ENCODE assay signal across 17 cellular contexts in the genomic region with DNA sequence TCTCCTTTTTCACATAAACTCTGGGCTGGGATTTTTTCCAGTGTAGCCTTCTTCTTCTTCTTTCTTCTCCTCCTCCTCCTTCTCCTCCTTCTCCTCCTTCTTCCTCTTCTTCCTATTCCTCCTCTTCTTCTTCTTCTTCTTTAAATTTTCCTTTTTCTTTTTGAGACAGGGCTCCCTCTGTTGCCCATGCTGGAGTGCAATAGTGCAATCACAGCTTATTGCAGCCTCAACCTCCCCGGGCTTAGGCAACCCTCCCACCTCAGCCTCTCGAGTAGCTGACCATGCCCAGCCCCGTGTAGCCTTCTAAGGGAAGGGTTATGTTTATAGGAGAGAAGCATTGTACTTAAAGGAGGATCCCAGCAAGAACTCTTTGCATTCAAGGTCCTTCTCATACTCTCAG. TPM values are rescaled to one million over a fixed set of nuclear protein-coding genes. Genes with fewer than 3 reads are reported as not detected.
DNase-seq lines count a peak whose midpoint lies in the region; TF ChIP-seq lines count a peak whose summit lies in the region.
"Had no signal": no experiment of that assay in that cellular context is flagged by ENCODE, and none has a peak within 500 bp of the region (broad histone marks: within the 10 kb centered on the region; RNA-seq: fewer than 3 reads in every experiment).

No MANE protein-coding gene starts in this region.

- H3K27ac Mint-ChIP-seq in type B pancreatic cell: no peak overlapping the region
- H3K27ac Mint-ChIP-seq: H9 had no signal

- H3K36me3 ChIP-seq in DOHH2 (ENCODE audit: control insufficient read depth, low read length) (no peaks in the 10 kb centered on the region), SU-DHL-6 (ENCODE audit: low read length) (0 out of 2 replicates have a peak, but pooled peaks cover 4% of the 10 kb centered on the region), spleen (no peaks in the 10 kb centered on the region), uterus (no peaks in the 10 kb centered on the region)

- no peak for TF ChIP-seq EP300 in Ishikawa (IDR thresholded peaks at IDR 0.05; ENCODE audit: borderline replicate concordance)

- TF ChIP-seq CTCF in DOHH2 (IDR thresholded peaks at IDR 0.05; ENCODE audit: low read depth, low read length, poor library complexity, severe bottlenecking): peak; percentile 45
- peak; percentile 33 for TF ChIP-seq CTCF in SU-DHL-6 (IDR thresholded peaks at IDR 0.05; ENCODE audit: insufficient read depth, low read length, poor library complexity, severe bottlenecking)
- no peak for TF ChIP-seq CTCF in spleen (IDR thresholded peaks at IDR 0.05 in 8 of 11, conservative IDR thresholded peaks at IDR 0.05 in 3 of 11)
- TF ChIP-seq CTCF in uterus (IDR thresholded peaks at IDR 0.05): no peak
- no peak for TF ChIP-seq CTCF in type B pancreatic cell (conservative IDR thresholded peaks at IDR 0.05)

- H3K27me3 Mint-ChIP-seq in type B pancreatic cell: peaks cover 18% of the 10 kb centered on the region

- intact Hi-C loops in spleen (cut with DNase I; ENCODE audit: low total_unique reads) (no loop called here), uterus (cut with DNase I; ENCODE audit: low total_unique reads) (no loop called here)

- WGBS in spleen, 5 donors: 56 to 64% (median 59%) methylated on average over 3 of the region's 3 CpGs

- H3K4me1 Mint-ChIP-seq in type B pancreatic cell (ENCODE audit: unreplicated experiment): peaks cover 1% of the 10 kb centered on the region

- H2AFZ ChIP-seq in SU-DHL-6 (ENCODE audit: low read depth, low read length, severe bottlenecking): no peak overlapping the region

- H3K9me3 ChIP-seq in DOHH2 (ENCODE audit: control insufficient read depth, insufficient read depth, low read length): no peaks in the 10 kb centered on the region
- H3K9me3 ChIP-seq in SU-DHL-6 (ENCODE audit: insufficient read depth, low read length): no peaks in the 10 kb centered on the region
- H3K9me3 ChIP-seq in spleen: no peaks in the 10 kb centered on the region
- no peaks in the 10 kb centered on the region for H3K9me3 ChIP-seq in uterus
- H3K9me3 ChIP-seq: SK-N-SH had no signal

- H3K79me2 ChIP-seq in DOHH2 (ENCODE audit: control insufficient read depth, low read length) (no peaks in the 10 kb centered on the region), SU-DHL-6 (ENCODE audit: insufficient read depth, low read length) (peaks cover 37% of the 10 kb centered on the region)

- H3K4me2 ChIP-seq in DOHH2 (ENCODE audit: low read length) (peak overlapping the region; percentile 77), SU-DHL-6 (ENCODE audit: low read depth, low read length, poor library complexity, severe bottlenecking) (peak overlapping the region; percentile 71)
- H3K4me2 ChIP-seq: SK-N-SH had no signal

- H3K9me2 ChIP-seq in DOHH2 (replicated peaks; ENCODE audit: control insufficient read depth, low read length): no peaks in the 10 kb centered on the region
- H3K9me2 ChIP-seq in SU-DHL-6 (replicated peaks; ENCODE audit: insufficient read depth, low read length): no peaks in the 10 kb centered on the region
- H3K9me2 ChIP-seq: SK-N-SH had no signal

- no peaks in the 10 kb centered on the region for H3K36me3 Mint-ChIP-seq in type B pancreatic cell

- DNase-seq in spleen (peak; percentile 25), uterus (no peak), putamen (ENCODE audit: low spot score) (no peak), type B pancreatic cell (ENCODE audit: extremely low spot score, unreplicated experiment) (no peak)
- DNase-seq in stimulated activated CD4-positive, alpha-beta T cell treated with anti-CD3 and anti-CD28 coated beads, Interleukin-4, amount 100 ng/mL, for 4 hours: no peak
- DNase-seq: C1 segment of cervical spinal cord, H9, NCI-H1417 treated with DMSO at 0.1 percent for 48 hours, NCI-H1930, NCI-H510A, NCI-H774, SHP77, SK-N-SH, T-helper 1 cell had no signal

- 0 out of 2 replicates have a peak, but pooled peaks have one; percentile 6 for TF ChIP-seq RAD21 in Ishikawa (IDR thresholded peaks at IDR 0.05; ENCODE audit: low read depth)

- no peak for TF ChIP-seq POLR2A in spleen (IDR thresholded peaks at IDR 0.05)
- TF ChIP-seq POLR2A in uterus (IDR thresholded peaks at IDR 0.05): no peak

- H3K27ac ChIP-seq in DOHH2 (ENCODE audit: low read depth, low read length) (peak overlapping the region; percentile 86), SU-DHL-6 (ENCODE audit: low read depth, low read length) (peak overlapping the region; percentile 100), spleen (no peak overlapping the region), uterus (no peak overlapping the region)

- H3F3A ChIP-seq in DOHH2 (ENCODE audit: control insufficient read depth, insufficient read depth) (peaks cover 34% of the 10 kb centered on the region), SU-DHL-6 (ENCODE audit: insufficient read depth) (peaks cover 74% of the 10 kb centered on the region)

- H3K4me3 Mint-ChIP-seq in type B pancreatic cell: no peak overlapping the region
- H3K4me3 Mint-ChIP-seq: H9 had no signal

- H3K27me3 ChIP-seq in DOHH2 (ENCODE audit: control insufficient read depth, low read length) (no peaks in the 10 kb centered on the region), SU-DHL-6 (ENCODE audit: low read length) (no peaks in the 10 kb centered on the region), spleen (replicated peaks in 1 of 7) (no peaks in the 10 kb centered on the region), uterus (no peaks in the 10 kb centered on the region)

- no peaks in the 10 kb centered on the region for H3K9me3 Mint-ChIP-seq in type B pancreatic cell
- H3K9me3 Mint-ChIP-seq: H9 had no signal

- H3K4me3 ChIP-seq in DOHH2 (ENCODE audit: low read length): peak overlapping the region; percentile 61
- H3K4me3 ChIP-seq in SU-DHL-6 (ENCODE audit: insufficient read depth, low read length, poor library complexity, severe bottlenecking): no peak overlapping the region
- H3K4me3 ChIP-seq in spleen: no peak overlapping the region
- no peak overlapping the region for H3K4me3 ChIP-seq in uterus

- H3K9ac ChIP-seq in SU-DHL-6 (ENCODE audit: low read length): peak overlapping the region; percentile 57
- H3K9ac ChIP-seq: SK-N-SH had no signal

- H4K20me1 ChIP-seq in DOHH2 (ENCODE audit: control insufficient read depth, insufficient read depth, low read depth, low read length) (no peaks in the 10 kb centered on the region), SU-DHL-6 (ENCODE audit: low read depth, low read length) (no peaks in the 10 kb centered on the region)

- H3K4me1 ChIP-seq in DOHH2 (ENCODE audit: control insufficient read depth, low read length): peaks cover 96% of the 10 kb centered on the region
- H3K4me1 ChIP-seq in spleen: peaks cover 5 to 46% (median 34%) of the 10 kb centered on the region in 6 donors
- no peaks in the 10 kb centered on the region for H3K4me1 ChIP-seq in uterus

TF ChIP-seq in Ishikawa, 13 proteins besides CTCF, POLR2A, EP300 and RAD21:
- TF ChIP-seq EGR1 (IDR thresholded peaks at IDR 0.05): no peak

RNA-seq across cellular contexts. Expression of a gene that starts 24.0 kb away (rescaled TPM):
- 100 to 1,000 TPM in 1 of 7 donors, 10 to 100 TPM in 6; 58.4 to 115 (median 87.2) TPM for total RNA-seq in spleen
- 10 to 100 TPM; 21.3 to 33.7 (median 23.8) TPM for polyA plus RNA-seq in spleen
- total RNA-seq in uterus: 10 to 100 TPM; 23.3 to 99.8 (median 66.5) TPM
- total RNA-seq in type B pancreatic cell (ENCODE audit: low replicate concordance): 55.6 and 59.8 TPM in 2 replicates

RNA-seq across cellular contexts. Expression of a gene that starts 41.3 kb away (rescaled TPM):
- total RNA-seq in spleen: 1 to 10 TPM in 5 of 7 donors, under 1 TPM in 2; 0.77 to 2.7 (median 2.1) TPM
- 1 to 10 TPM; 1.2 to 3.0 (median 2.3) TPM for polyA plus RNA-seq in spleen
- total RNA-seq in uterus: 1 to 10 TPM in 2 of 4 donors, not detected in 2; 1.5 to 4.4 TPM
- 0.67 and 1.4 TPM in 2 replicates for total RNA-seq in type B pancreatic cell (ENCODE audit: low replicate concordance)

Comparison
In these comparisons a context has a peak if more than half of its experiments do, and no peak if none do; other contexts are left out.
1. H3K27ac ChIP-seq: peak in DOHH2 (single experiment) and SU-DHL-6 (single experiment); none in spleen (0 of 8) and uterus (0 of 2).
2. CTCF ChIP-seq: peak in DOHH2 (single experiment) and SU-DHL-6 (single experiment); none in spleen (0 of 11), uterus (0 of 4) and type B pancreatic cell (single experiment).